Comparison of ENCODE assay signal across 14 cellular contexts in the genomic region with DNA sequence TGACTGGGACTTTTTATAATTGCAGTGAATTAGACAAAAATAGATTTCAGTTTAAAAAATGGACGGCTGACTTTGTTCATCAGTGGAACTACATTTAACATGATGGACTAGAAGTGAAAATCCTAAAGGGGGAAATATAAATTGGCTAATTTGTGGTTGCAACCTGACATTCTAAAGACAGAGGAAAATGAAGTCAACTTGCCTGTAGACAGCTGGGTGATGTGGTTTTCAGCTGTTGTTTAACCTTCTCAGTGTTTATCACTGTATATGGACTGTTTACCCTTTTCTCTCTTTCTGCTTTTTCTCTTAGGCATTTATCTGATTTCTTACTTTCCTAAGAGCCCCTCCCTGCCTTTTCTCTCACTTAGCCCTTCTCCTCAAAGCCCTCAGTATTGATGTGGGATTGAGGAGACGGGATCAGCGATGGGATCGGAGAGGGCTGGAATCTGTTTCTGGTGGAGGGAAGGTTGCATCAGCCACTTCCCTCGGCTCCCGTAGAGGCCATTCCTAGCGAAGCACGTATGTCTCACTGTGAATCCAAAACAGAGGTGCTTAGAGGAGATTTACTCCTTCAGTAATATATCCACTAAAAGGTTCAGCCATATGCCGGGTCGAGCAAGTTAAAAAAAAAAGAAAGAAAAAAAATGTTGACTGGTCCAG.
DNase-seq lines count a peak whose midpoint lies in the region; ATAC-seq lines count a peak whose summit lies in the region.
"Had no signal": no experiment of that assay in that cellular context is flagged by ENCODE, and none has a peak within 500 bp of the region (broad histone marks: within the 10 kb centered on the region; RNA-seq: fewer than 3 reads in every experiment).

No MANE protein-coding gene starts in this region.

- peak overlapping the region in 6 of 7 donors; percentile 1 to 59 (median 28) for H3K4me3 Mint-ChIP-seq in CD8-positive, alpha-beta memory T cell
- H3K4me3 Mint-ChIP-seq in central memory CD8-positive, alpha-beta T cell: peak overlapping the region; percentile 51
- peak overlapping the region; percentile 44 for H3K4me3 Mint-ChIP-seq in natural killer cell treated with Interleukin-12 subunit alpha and Interleukin-12 subunit beta and Interleukin-15 and Interleukin-18, amount 100 ng/mL, for 72 hours

- H3K4me3 ChIP-seq in CD8-positive, alpha-beta memory T cell (ENCODE audit: low read length): no peak overlapping the region
- H3K4me3 ChIP-seq: ovary had no signal

- H3K9me3 ChIP-seq in CD8-positive, alpha-beta memory T cell (ENCODE audit: low read length): no peaks in the 10 kb centered on the region
- H3K9me3 ChIP-seq: ovary had no signal

- CTCF ChIA-PET in CD8-positive, alpha-beta memory T cell (lab: Charles Lee): no interaction called here

- POLR2A ChIA-PET in CD8-positive, alpha-beta memory T cell (lab: Charles Lee): interaction anchor here (1.3 to 4.7 kb wide), 2 partner anchors 19 to 110 kb away, joined by 4 to 44 read pairs; a partner anchor contains a TSS

- intact Hi-C loops in Right ventricle myocardium superior (cut with DNase I): no loop called here

- peak overlapping the region; percentile 86 to 99 (median 96) for H3K27ac Mint-ChIP-seq in CD8-positive, alpha-beta memory T cell
- peak overlapping the region; percentile 97 for H3K27ac Mint-ChIP-seq in central memory CD8-positive, alpha-beta T cell (ENCODE audit: low read depth)
- peak overlapping the region; percentile 84 to 96 for H3K27ac Mint-ChIP-seq in natural killer cell treated with Interleukin-12 subunit alpha and Interleukin-12 subunit beta and Interleukin-15 and Interleukin-18, amount 100 ng/mL, for 72 hours

- H3K4me1 ChIP-seq in CD8-positive, alpha-beta memory T cell (ENCODE audit: insufficient read depth, low read length): peaks cover 37% of the 10 kb centered on the region

- no peaks in the 10 kb centered on the region for H3K27me3 ChIP-seq in CD8-positive, alpha-beta memory T cell (ENCODE audit: insufficient read depth, low read length, poor library complexity, severe bottlenecking)
- H3K27me3 ChIP-seq: ovary had no signal

- H3K4me1 Mint-ChIP-seq in CD8-positive, alpha-beta memory T cell: peaks cover 40 to 68% (median 60%) of the 10 kb centered on the region in 3 donors
- H3K4me1 Mint-ChIP-seq in central memory CD8-positive, alpha-beta T cell: peaks cover 41% of the 10 kb centered on the region
- peaks cover 42 to 43% of the 10 kb centered on the region in 2 donors for H3K4me1 Mint-ChIP-seq in natural killer cell treated with Interleukin-12 subunit alpha and Interleukin-12 subunit beta and Interleukin-15 and Interleukin-18, amount 100 ng/mL, for 72 hours (ENCODE audit: low read depth in 2 of 2)

- no peak for ATAC-seq in central memory CD8-positive, alpha-beta T cell (replicated peaks; ENCODE audit: extremely low read depth, poor library complexity, severe bottlenecking)
- ATAC-seq in natural killer cell treated with Interleukin-12 subunit alpha and Interleukin-12 subunit beta and Interleukin-15 and Interleukin-18, amount 100 ng/mL, for 72 hours: peak; percentile 48 to 77
- ATAC-seq in Right ventricle myocardium superior (ENCODE audit: poor library complexity): no peak
- ATAC-seq in HG03159 (IDR thresholded peaks at IDR 0.05; ENCODE audit: unreplicated experiment): no peak
- no peak for ATAC-seq in HG03565 (IDR thresholded peaks at IDR 0.05; ENCODE audit: unreplicated experiment)
- ATAC-seq: Right ventricle myocardium inferior had no signal

- H3K27ac ChIP-seq in CD8-positive, alpha-beta memory T cell (ENCODE audit: low read depth, low read length): peak overlapping the region; percentile 29
- H3K27ac ChIP-seq: ovary had no signal

- no peaks in the 10 kb centered on the region for H3K36me3 ChIP-seq in CD8-positive, alpha-beta memory T cell (ENCODE audit: insufficient read depth, low read length)
- H3K36me3 ChIP-seq: ovary had no signal

- H3K27me3 Mint-ChIP-seq in CD8-positive, alpha-beta memory T cell: no peaks in the 10 kb centered on the region
- no peaks in the 10 kb centered on the region for H3K27me3 Mint-ChIP-seq in central memory CD8-positive, alpha-beta T cell
- no peaks in the 10 kb centered on the region for H3K27me3 Mint-ChIP-seq in natural killer cell treated with Interleukin-12 subunit alpha and Interleukin-12 subunit beta and Interleukin-15 and Interleukin-18, amount 100 ng/mL, for 72 hours

- DNase-seq in CD8-positive, alpha-beta memory T cell: no peak
- DNase-seq in NCI-H524 treated with DMSO at 0.1 percent for 48 hours (lab: John Stamatoyannopoulos, UW): peak; percentile 45
- no peak for DNase-seq in central memory CD8-positive, alpha-beta T cell (ENCODE audit: low spot score in 2 of 2)
- DNase-seq in natural killer cell treated with Interleukin-12 subunit alpha and Interleukin-12 subunit beta and Interleukin-15 and Interleukin-18, amount 100 ng/mL, for 72 hours (ENCODE audit: low spot score): no peak
- no peak for DNase-seq in Right ventricle myocardium superior
- DNase-seq in NCI-H2196 treated with DMSO at 0.1 percent for 48 hours (lab: John Stamatoyannopoulos, UW; ENCODE audit: unreplicated experiment): no peak
- DNase-seq: activated CD4-positive, CD25-positive, alpha-beta regulatory T cell treated with anti-CD3 and anti-CD28 coated beads, Interleukin-2, amount 50 U/mL, for 72 hours; activated naive CD4-positive, alpha-beta T cell treated with Interleukin-2 at 50 U/mL for 16 hours; left cardiac atrium; NCI-H2171 treated with DMSO at 0.1 percent for 48 hours; ovary had no signal

- no peaks in the 10 kb centered on the region for H3K36me3 Mint-ChIP-seq in CD8-positive, alpha-beta memory T cell
- H3K36me3 Mint-ChIP-seq in central memory CD8-positive, alpha-beta T cell (ENCODE audit: insufficient read depth): peaks cover 11% of the 10 kb centered on the region
- H3K36me3 Mint-ChIP-seq in natural killer cell treated with Interleukin-12 subunit alpha and Interleukin-12 subunit beta and Interleukin-15 and Interleukin-18, amount 100 ng/mL, for 72 hours: no peaks in the 10 kb centered on the region

- H3K9me3 Mint-ChIP-seq in CD8-positive, alpha-beta memory T cell: no peaks in the 10 kb centered on the region
- no peaks in the 10 kb centered on the region for H3K9me3 Mint-ChIP-seq in central memory CD8-positive, alpha-beta T cell
- H3K9me3 Mint-ChIP-seq in natural killer cell treated with Interleukin-12 subunit alpha and Interleukin-12 subunit beta and Interleukin-15 and Interleukin-18, amount 100 ng/mL, for 72 hours: no peaks in the 10 kb centered on the region

Comparison
In these comparisons a context has a peak if more than half of its experiments do, and no peak if none do; other contexts are left out.
1. ATAC-seq: peak in natural killer cell treated with Interleukin-12 subunit alpha and Interleukin-12 subunit beta and Interleukin-15 and Interleukin-18, amount 100 ng/mL, for 72 hours (2 of 2); none in central memory CD8-positive, alpha-beta T cell (single experiment), Right ventricle myocardium superior (single experiment), HG03159 (single experiment) and HG03565 (single experiment).
2. Peak in every context shown above with its lines, with median percentiles within 50 percentile points of each other: H3K27ac Mint-ChIP-seq and H3K4me3 Mint-ChIP-seq.